In the genomic region with DNA sequence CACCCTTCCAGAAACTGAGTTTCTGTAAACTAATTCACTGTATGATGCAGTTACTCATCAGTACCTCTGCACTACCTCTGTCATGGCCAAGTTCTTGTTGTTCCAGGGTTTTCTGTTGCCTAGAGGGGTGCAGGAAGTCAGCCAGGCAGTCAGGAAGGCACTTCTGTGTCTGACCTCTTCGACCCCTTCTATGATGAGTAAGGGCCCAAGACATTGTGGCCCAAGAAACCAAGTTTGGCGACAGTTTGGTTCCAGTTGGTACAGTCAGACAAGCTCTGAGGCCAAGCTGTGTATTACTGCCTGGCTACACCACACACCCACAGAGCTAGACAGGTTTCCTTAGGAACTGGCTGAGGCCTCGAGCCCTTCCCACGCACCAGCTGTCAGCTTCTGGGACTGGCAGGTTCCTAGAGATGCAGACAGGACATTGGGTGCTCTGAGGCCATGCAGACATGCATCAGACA, we compare ENCODE assay signal across 1 cellular context.
TF ChIP-seq lines count a peak whose summit lies in the region.

No MANE protein-coding gene starts in this region.

TF ChIP-seq in IMR-90, 13 proteins besides CTCF, POLR2A, EP300 and RAD21 (continued from another document):
- TF ChIP-seq RFX5 (IDR thresholded peaks at IDR 0.05; ENCODE audit: low read depth, low read length) = no peak
- TF ChIP-seq MAZ (IDR thresholded peaks at IDR 0.05; ENCODE audit: borderline replicate concordance, low read depth, low read length) = no peak
- no peak for TF ChIP-seq MAFK (IDR thresholded peaks at IDR 0.05; ENCODE audit: low read depth, low read length)
- peak; percentile 55 for TF ChIP-seq RCOR1 (IDR thresholded peaks at IDR 0.05; ENCODE audit: insufficient replicate concordance, low read length)
- peak; percentile 28; the same call in 1 of the 2 replicates for TF ChIP-seq SMC3 (IDR thresholded peaks at IDR 0.05; ENCODE audit: low read depth, low read length)
- no peak for TF ChIP-seq NFE2L2 (IDR thresholded peaks at IDR 0.05; ENCODE audit: low read depth, low read length)
- no peak for TF ChIP-seq CHD1 (IDR thresholded peaks at IDR 0.05; ENCODE audit: low read depth, low read length)
- peak; percentile 29; the same call in 1 of the 2 replicates for TF ChIP-seq FOS (IDR thresholded peaks at IDR 0.05; ENCODE audit: low read depth, low read length)
